1 cellular context compared by ENCODE assay signal in the genomic region with DNA sequence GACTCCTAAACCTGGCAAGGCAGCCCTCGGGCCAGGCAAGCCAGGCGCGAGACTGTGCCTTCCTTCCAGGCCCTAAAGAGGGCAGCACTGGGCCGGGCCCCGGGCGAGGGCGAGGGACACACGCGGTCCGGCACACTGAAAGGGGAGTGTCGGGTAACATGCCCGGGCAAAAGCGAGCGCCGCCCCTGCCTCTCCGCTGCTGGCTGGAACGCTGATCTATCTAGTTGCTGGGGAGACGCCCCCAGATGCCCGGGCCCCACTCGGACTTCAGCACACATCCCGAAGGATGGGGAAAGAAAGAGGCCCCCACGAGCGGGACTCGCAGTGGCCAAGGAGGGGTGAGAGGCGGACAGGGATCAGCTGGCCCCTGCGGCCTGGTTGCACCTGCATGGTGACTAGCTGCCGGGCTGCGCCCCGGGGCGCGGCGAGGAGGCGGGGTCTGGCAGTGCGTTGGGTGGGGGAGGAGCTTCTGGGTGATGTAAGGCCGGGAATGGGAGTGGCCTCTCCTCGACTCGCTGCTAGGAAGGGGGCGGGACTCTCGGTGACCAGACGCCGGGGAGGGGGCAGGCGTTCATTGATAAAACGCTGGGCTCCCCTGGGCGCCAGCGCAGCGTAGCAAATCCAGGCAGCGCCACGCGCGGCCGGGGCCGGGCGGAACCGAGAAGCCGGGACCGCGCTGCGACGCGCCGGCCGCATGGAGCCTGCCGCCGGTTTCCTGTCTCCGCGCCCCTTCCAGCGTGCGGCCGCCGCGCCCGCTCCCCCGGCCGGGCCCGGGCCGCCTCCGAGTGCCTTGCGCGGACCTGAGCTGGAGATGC.
TF ChIP-seq lines count a peak whose summit lies in the region.

Gene PLK3, plus strand, starts transcription at position 608 of the 815 bp plus-strand sequence. Its CDS starts 87 bp downstream, at position 695.

TF ChIP-seq in HepG2, 621 proteins besides CTCF, POLR2A, EP300 and RAD21 (continued from another document and continues in another):
- TF ChIP-seq, protein P1, sequence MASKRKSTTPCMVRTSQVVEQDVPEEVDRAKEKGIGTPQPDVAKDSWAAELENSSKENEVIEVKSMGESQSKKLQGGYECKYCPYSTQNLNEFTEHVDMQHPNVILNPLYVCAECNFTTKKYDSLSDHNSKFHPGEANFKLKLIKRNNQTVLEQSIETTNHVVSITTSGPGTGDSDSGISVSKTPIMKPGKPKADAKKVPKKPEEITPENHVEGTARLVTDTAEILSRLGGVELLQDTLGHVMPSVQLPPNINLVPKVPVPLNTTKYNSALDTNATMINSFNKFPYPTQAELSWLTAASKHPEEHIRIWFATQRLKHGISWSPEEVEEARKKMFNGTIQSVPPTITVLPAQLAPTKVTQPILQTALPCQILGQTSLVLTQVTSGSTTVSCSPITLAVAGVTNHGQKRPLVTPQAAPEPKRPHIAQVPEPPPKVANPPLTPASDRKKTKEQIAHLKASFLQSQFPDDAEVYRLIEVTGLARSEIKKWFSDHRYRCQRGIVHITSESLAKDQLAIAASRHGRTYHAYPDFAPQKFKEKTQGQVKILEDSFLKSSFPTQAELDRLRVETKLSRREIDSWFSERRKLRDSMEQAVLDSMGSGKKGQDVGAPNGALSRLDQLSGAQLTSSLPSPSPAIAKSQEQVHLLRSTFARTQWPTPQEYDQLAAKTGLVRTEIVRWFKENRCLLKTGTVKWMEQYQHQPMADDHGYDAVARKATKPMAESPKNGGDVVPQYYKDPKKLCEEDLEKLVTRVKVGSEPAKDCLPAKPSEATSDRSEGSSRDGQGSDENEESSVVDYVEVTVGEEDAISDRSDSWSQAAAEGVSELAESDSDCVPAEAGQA (IDR thresholded peaks at IDR 0.05; ENCODE audit: low read depth) = 0 out of 2 replicates have a peak, but pooled peaks have one; percentile 19
- TF ChIP-seq, protein P1 (CRISPR knock-in tag; IDR thresholded peaks at IDR 0.05; ENCODE audit: borderline replicate concordance) = no peak
- peak; percentile 91 for TF ChIP-seq ZNF34 (CRISPR knock-in tag; IDR thresholded peaks at IDR 0.05; ENCODE audit: borderline replicate concordance)
- no peak for TF ChIP-seq NR3C1 (CRISPR knock-in tag; IDR thresholded peaks at IDR 0.05)
- peak; percentile 40; the same call in 1 of the 2 replicates for TF ChIP-seq RFX5 (IDR thresholded peaks at IDR 0.05; ENCODE audit: low read depth, low read length)
- no peak for TF ChIP-seq ZNF329 (CRISPR knock-in tag; IDR thresholded peaks at IDR 0.05; ENCODE audit: low read depth)
- TF ChIP-seq REST (IDR thresholded peaks at IDR 0.05; ENCODE audit: borderline replicate concordance in 1 of 2, low read depth in 1 of 2, low read length in 2 of 2) = no peak
- TF ChIP-seq SYNCRIP (IDR thresholded peaks at IDR 0.05; ENCODE audit: insufficient read depth, low read depth, low read length) = no peak
- TF ChIP-seq TBP (CRISPR knock-in tag; IDR thresholded peaks at IDR 0.05) = no peak
- TF ChIP-seq RARA (CRISPR knock-in tag; IDR thresholded peaks at IDR 0.05) = peak; percentile 24
- TF ChIP-seq SCMH1 (CRISPR knock-in tag; IDR thresholded peaks at IDR 0.05; ENCODE audit: borderline replicate concordance) = no peak
- TF ChIP-seq NFE2L1 (CRISPR knock-in tag; IDR thresholded peaks at IDR 0.05; ENCODE audit: borderline replicate concordance) = 0 out of 2 replicates have a peak, but pooled peaks have one; percentile 22
- 0 out of 2 replicates have a peak, but pooled peaks have one; percentile 51 for TF ChIP-seq ZNF780A (CRISPR knock-in tag; IDR thresholded peaks at IDR 0.05)
- no peak for TF ChIP-seq MLLT10 (CRISPR knock-in tag; IDR thresholded peaks at IDR 0.05)
- TF ChIP-seq E2F2 (CRISPR knock-in tag; IDR thresholded peaks at IDR 0.05; ENCODE audit: borderline replicate concordance) = no peak
- no peak for TF ChIP-seq ZFP36L1 (CRISPR knock-in tag; IDR thresholded peaks at IDR 0.05)
- TF ChIP-seq PAWR (CRISPR knock-in tag; IDR thresholded peaks at IDR 0.05; ENCODE audit: borderline replicate concordance) = no peak
- TF ChIP-seq HES4 (CRISPR knock-in tag; IDR thresholded peaks at IDR 0.05; ENCODE audit: borderline replicate concordance) = 0 out of 2 replicates have a peak, but pooled peaks have one; percentile 23
- TF ChIP-seq, protein P2, sequence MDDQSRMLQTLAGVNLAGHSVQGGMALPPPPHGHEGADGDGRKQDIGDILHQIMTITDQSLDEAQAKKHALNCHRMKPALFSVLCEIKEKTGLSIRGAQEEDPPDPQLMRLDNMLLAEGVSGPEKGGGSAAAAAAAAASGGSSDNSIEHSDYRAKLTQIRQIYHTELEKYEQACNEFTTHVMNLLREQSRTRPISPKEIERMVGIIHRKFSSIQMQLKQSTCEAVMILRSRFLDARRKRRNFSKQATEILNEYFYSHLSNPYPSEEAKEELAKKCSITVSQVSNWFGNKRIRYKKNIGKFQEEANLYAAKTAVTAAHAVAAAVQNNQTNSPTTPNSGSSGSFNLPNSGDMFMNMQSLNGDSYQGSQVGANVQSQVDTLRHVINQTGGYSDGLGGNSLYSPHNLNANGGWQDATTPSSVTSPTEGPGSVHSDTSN (CRISPR knock-in tag; IDR thresholded peaks at IDR 0.05; ENCODE audit: borderline replicate concordance) = no peak
- TF ChIP-seq ELF3 (CRISPR knock-in tag; IDR thresholded peaks at IDR 0.05) = peak; percentile 46
- peak; percentile 79 for TF ChIP-seq ZNF430 (CRISPR knock-in tag; IDR thresholded peaks at IDR 0.05)
- TF ChIP-seq RXRA (CRISPR knock-in tag; IDR thresholded peaks at IDR 0.05) = peak; percentile 70; the same call in 1 of the 2 replicates
- no peak for TF ChIP-seq NKX3-1 (CRISPR knock-in tag; IDR thresholded peaks at IDR 0.05)
- TF ChIP-seq FIP1L1 (IDR thresholded peaks at IDR 0.05; ENCODE audit: borderline replicate concordance, insufficient read depth, low read depth, low read length) = no peak
- no peak; the same call in 1 of the 2 replicates for TF ChIP-seq SP140L (CRISPR knock-in tag; IDR thresholded peaks at IDR 0.05; ENCODE audit: borderline replicate concordance)
- TF ChIP-seq, protein P3, sequence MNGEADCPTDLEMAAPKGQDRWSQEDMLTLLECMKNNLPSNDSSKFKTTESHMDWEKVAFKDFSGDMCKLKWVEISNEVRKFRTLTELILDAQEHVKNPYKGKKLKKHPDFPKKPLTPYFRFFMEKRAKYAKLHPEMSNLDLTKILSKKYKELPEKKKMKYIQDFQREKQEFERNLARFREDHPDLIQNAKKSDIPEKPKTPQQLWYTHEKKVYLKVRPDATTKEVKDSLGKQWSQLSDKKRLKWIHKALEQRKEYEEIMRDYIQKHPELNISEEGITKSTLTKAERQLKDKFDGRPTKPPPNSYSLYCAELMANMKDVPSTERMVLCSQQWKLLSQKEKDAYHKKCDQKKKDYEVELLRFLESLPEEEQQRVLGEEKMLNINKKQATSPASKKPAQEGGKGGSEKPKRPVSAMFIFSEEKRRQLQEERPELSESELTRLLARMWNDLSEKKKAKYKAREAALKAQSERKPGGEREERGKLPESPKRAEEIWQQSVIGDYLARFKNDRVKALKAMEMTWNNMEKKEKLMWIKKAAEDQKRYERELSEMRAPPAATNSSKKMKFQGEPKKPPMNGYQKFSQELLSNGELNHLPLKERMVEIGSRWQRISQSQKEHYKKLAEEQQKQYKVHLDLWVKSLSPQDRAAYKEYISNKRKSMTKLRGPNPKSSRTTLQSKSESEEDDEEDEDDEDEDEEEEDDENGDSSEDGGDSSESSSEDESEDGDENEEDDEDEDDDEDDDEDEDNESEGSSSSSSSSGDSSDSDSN (CRISPR knock-in tag; IDR thresholded peaks at IDR 0.05) = peak; percentile 87
- 0 out of 2 replicates have a peak, but pooled peaks have one; percentile 21 for TF ChIP-seq KAT7 (CRISPR knock-in tag; IDR thresholded peaks at IDR 0.05; ENCODE audit: borderline replicate concordance)
- TF ChIP-seq ZNF724P (CRISPR knock-in tag; IDR thresholded peaks at IDR 0.05; ENCODE audit: borderline replicate concordance) = peak; percentile 25; the same call in 1 of the 2 replicates
- peak; percentile 96 for TF ChIP-seq TFAP4 (IDR thresholded peaks at IDR 0.05; ENCODE audit: borderline replicate concordance, low read depth)
- TF ChIP-seq MAZ (IDR thresholded peaks at IDR 0.05; ENCODE audit: borderline replicate concordance, low read depth, low read length) = peak; percentile 64; the same call in 1 of the 2 replicates
- TF ChIP-seq MAZ (CRISPR knock-in tag; IDR thresholded peaks at IDR 0.05; ENCODE audit: low read depth) = peak; percentile 59
- peak; percentile 29; the same call in 1 of the 2 replicates for TF ChIP-seq KDM4B (CRISPR knock-in tag; IDR thresholded peaks at IDR 0.05)
- no peak; the same call in 1 of the 2 replicates for TF ChIP-seq ZMAT3 (CRISPR knock-in tag; conservative IDR thresholded peaks at IDR 0.05)
- TF ChIP-seq SIN3B (IDR thresholded peaks at IDR 0.05; ENCODE audit: low read length) = 0 out of 2 replicates have a peak, but pooled peaks have one; percentile 44
